ENCODE assay signal across 10 cellular contexts in the genomic region with DNA sequence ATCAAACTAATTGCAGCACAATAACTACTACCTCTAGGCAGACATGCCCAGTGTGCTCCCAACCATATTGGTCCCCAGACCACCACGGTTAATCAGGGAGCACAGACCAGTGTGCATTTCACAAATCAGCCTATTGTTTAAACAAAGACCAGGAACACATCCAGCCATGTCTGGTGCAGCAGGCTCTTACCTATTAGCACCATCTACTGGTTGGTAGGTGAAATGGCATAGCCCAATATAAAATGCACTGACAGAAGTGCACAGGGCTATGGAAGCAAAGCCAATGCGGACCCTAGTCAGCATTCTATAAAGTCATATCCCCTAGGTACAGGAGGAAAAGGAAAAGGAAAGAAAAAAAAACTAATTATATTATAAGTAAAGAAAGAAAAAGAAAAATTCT. TPM values are rescaled to one million over a fixed set of nuclear protein-coding genes. Genes with fewer than 3 reads are reported as not detected.
DNase-seq lines count a peak whose midpoint lies in the region; ATAC-seq, FAIRE-seq and TF ChIP-seq lines count a peak whose summit lies in the region.
"Had no signal": no experiment of that assay in that cellular context is flagged by ENCODE, and none has a peak within 500 bp of the region (broad histone marks: within the 10 kb centered on the region; RNA-seq: fewer than 3 reads in every experiment).

No MANE protein-coding gene starts in this region.

- no peaks in the 10 kb centered on the region for H3K4me1 ChIP-seq in CD4-positive, CD25-positive, alpha-beta regulatory T cell (ENCODE audit: control insufficient read depth, insufficient read depth, low read length, poor library complexity, severe bottlenecking)

- H3K4me1 Mint-ChIP-seq in CD4-positive, CD25-positive, alpha-beta regulatory T cell: no peaks in the 10 kb centered on the region
- H3K4me1 Mint-ChIP-seq in stimulated activated effector memory CD8-positive, alpha-beta T cell treated with anti-CD3 and anti-CD28 coated beads, Interleukin-12 subunit alpha, Interleukin-12 subunit beta, amount 100 ng/mL, for 72 hours: no peaks in the 10 kb centered on the region
- H3K4me1 Mint-ChIP-seq: naive thymus-derived CD8-positive, alpha-beta T cell had no signal

- no peaks in the 10 kb centered on the region for H3K36me3 Mint-ChIP-seq in CD4-positive, CD25-positive, alpha-beta regulatory T cell
- H3K36me3 Mint-ChIP-seq in stimulated activated effector memory CD8-positive, alpha-beta T cell treated with anti-CD3 and anti-CD28 coated beads, Interleukin-12 subunit alpha, Interleukin-12 subunit beta, amount 100 ng/mL, for 72 hours: no peaks in the 10 kb centered on the region
- H3K36me3 Mint-ChIP-seq: naive thymus-derived CD8-positive, alpha-beta T cell had no signal

- no peak for ATAC-seq in CD4-positive, CD25-positive, alpha-beta regulatory T cell (ENCODE audit: low read depth in 2 of 2)
- ATAC-seq in GM18861 (IDR thresholded peaks at IDR 0.05; ENCODE audit: unreplicated experiment) (peak; percentile 99), HG02884 (IDR thresholded peaks at IDR 0.05; ENCODE audit: unreplicated experiment) (peak; percentile 84), HG03521 (IDR thresholded peaks at IDR 0.05; ENCODE audit: unreplicated experiment) (no peak)
- ATAC-seq in stimulated activated effector memory CD8-positive, alpha-beta T cell treated with anti-CD3 and anti-CD28 coated beads, Interleukin-12 subunit alpha, Interleukin-12 subunit beta, amount 100 ng/mL, for 72 hours: no peak
- ATAC-seq: naive thymus-derived CD8-positive, alpha-beta T cell had no signal

- H3K36me3 ChIP-seq in CD4-positive, CD25-positive, alpha-beta regulatory T cell (ENCODE audit: control insufficient read depth, insufficient read depth, low read length): no peaks in the 10 kb centered on the region
- no peaks in the 10 kb centered on the region for H3K36me3 ChIP-seq in WERI-Rb-1

- peak; percentile 13 for FAIRE-seq in islet of Langerhans (lab: Jason Lieb, UNC)

- no peaks in the 10 kb centered on the region for H3K9me3 ChIP-seq in CD4-positive, CD25-positive, alpha-beta regulatory T cell (ENCODE audit: control insufficient read depth in 2 of 2, low read length in 2 of 2)
- no peaks in the 10 kb centered on the region for H3K9me3 ChIP-seq in WERI-Rb-1 (ENCODE audit: severe bottlenecking)

- H3K4me3 ChIP-seq in CD4-positive, CD25-positive, alpha-beta regulatory T cell (ENCODE audit: low read depth, low read length): no peak overlapping the region
- H3K4me3 ChIP-seq in WERI-Rb-1 (ENCODE audit: low read depth, low read length): no peak overlapping the region

- no peak overlapping the region for H3K4me3 Mint-ChIP-seq in CD4-positive, CD25-positive, alpha-beta regulatory T cell
- no peak overlapping the region for H3K4me3 Mint-ChIP-seq in stimulated activated effector memory CD8-positive, alpha-beta T cell treated with anti-CD3 and anti-CD28 coated beads, Interleukin-12 subunit alpha, Interleukin-12 subunit beta, amount 100 ng/mL, for 72 hours
- H3K4me3 Mint-ChIP-seq: naive thymus-derived CD8-positive, alpha-beta T cell; T-helper 1 cell treated with Interleukin-12 subunit alpha and Interleukin-12 subunit beta and Interleukin-4 antibody, amounts not matched to agents 30 μg/mL and 1 μg/mL, for 36 hours had no signal

- H3K27ac Mint-ChIP-seq in CD4-positive, CD25-positive, alpha-beta regulatory T cell: no peak overlapping the region
- no peak overlapping the region for H3K27ac Mint-ChIP-seq in stimulated activated effector memory CD8-positive, alpha-beta T cell treated with anti-CD3 and anti-CD28 coated beads, Interleukin-12 subunit alpha, Interleukin-12 subunit beta, amount 100 ng/mL, for 72 hours
- H3K27ac Mint-ChIP-seq: naive thymus-derived CD8-positive, alpha-beta T cell; T-helper 1 cell treated with Interleukin-12 subunit alpha and Interleukin-12 subunit beta and Interleukin-4 antibody, amounts not matched to agents 30 μg/mL and 1 μg/mL, for 36 hours had no signal

- TF ChIP-seq CTCF in WERI-Rb-1 (IDR thresholded peaks at IDR 0.05; ENCODE audit: low read depth, low read length): peak; percentile 77

- DNase-seq in CD4-positive, CD25-positive, alpha-beta regulatory T cell: peak in 2 of 3 donors; percentile 6 to 24
- DNase-seq in NCI-H146 treated with DMSO at 0.1 percent for 48 hours (lab: John Stamatoyannopoulos, UW; ENCODE audit: unreplicated experiment): peak; percentile 9
- DNase-seq in WERI-Rb-1: peak; percentile 14
- no peak for DNase-seq in stimulated activated effector memory CD8-positive, alpha-beta T cell treated with anti-CD3 and anti-CD28 coated beads, Interleukin-12 subunit alpha, Interleukin-12 subunit beta, amount 100 ng/mL, for 72 hours (ENCODE audit: low spot score in 2 of 2)

- peaks cover 0 to 4% (median 0%) of the 10 kb centered on the region in 7 donors for H3K9me3 Mint-ChIP-seq in CD4-positive, CD25-positive, alpha-beta regulatory T cell
- no peaks in the 10 kb centered on the region for H3K9me3 Mint-ChIP-seq in stimulated activated effector memory CD8-positive, alpha-beta T cell treated with anti-CD3 and anti-CD28 coated beads, Interleukin-12 subunit alpha, Interleukin-12 subunit beta, amount 100 ng/mL, for 72 hours
- H3K9me3 Mint-ChIP-seq: T-helper 1 cell treated with Interleukin-12 subunit alpha and Interleukin-12 subunit beta and Interleukin-4 antibody, amounts not matched to agents 30 μg/mL and 1 μg/mL, for 36 hours had no signal

- H3K27ac ChIP-seq in CD4-positive, CD25-positive, alpha-beta regulatory T cell (ENCODE audit: insufficient read depth, low read length, poor library complexity, severe bottlenecking): no peak overlapping the region
- H3K27ac ChIP-seq in WERI-Rb-1: no peak overlapping the region

- no peaks in the 10 kb centered on the region for H3K27me3 Mint-ChIP-seq in CD4-positive, CD25-positive, alpha-beta regulatory T cell
- H3K27me3 Mint-ChIP-seq: naive thymus-derived CD8-positive, alpha-beta T cell had no signal

- H3K27me3 ChIP-seq in CD4-positive, CD25-positive, alpha-beta regulatory T cell (ENCODE audit: control insufficient read depth, insufficient read depth, low read length): no peaks in the 10 kb centered on the region
- H3K27me3 ChIP-seq in WERI-Rb-1 (ENCODE audit: insufficient read depth, low read depth, severe bottlenecking): no peaks in the 10 kb centered on the region

RNA-seq across cellular contexts. Expression of gene CYLC1, which starts 15.5 kb away (rescaled TPM):
- total RNA-seq in CD4-positive, CD25-positive, alpha-beta regulatory T cell: not detected
- polyA plus RNA-seq in CD4-positive, CD25-positive, alpha-beta regulatory T cell: not detected
- total RNA-seq: naive thymus-derived CD8-positive, alpha-beta T cell had no signal
- polyA plus RNA-seq: naive thymus-derived CD8-positive, alpha-beta T cell had no signal

Comparison
In these comparisons a context has a peak if more than half of its experiments do, and no peak if none do; other contexts are left out.
1. ATAC-seq: peak in GM18861 (single experiment) and HG02884 (single experiment); none in CD4-positive, CD25-positive, alpha-beta regulatory T cell (0 of 2), HG03521 (single experiment) and stimulated activated effector memory CD8-positive, alpha-beta T cell treated with anti-CD3 and anti-CD28 coated beads, Interleukin-12 subunit alpha, Interleukin-12 subunit beta, amount 100 ng/mL, for 72 hours (single experiment).
2. DNase-seq: peak in CD4-positive, CD25-positive, alpha-beta regulatory T cell (2 of 3), NCI-H146 treated with DMSO at 0.1 percent for 48 hours (single experiment) and WERI-Rb-1 (single experiment); none in stimulated activated effector memory CD8-positive, alpha-beta T cell treated with anti-CD3 and anti-CD28 coated beads, Interleukin-12 subunit alpha, Interleukin-12 subunit beta, amount 100 ng/mL, for 72 hours (0 of 2).